Comparison of ENCODE assay signal across 28 cellular contexts in genomic region chrX:71163010-71163409, GRCh38. TPM values are rescaled to one million over a fixed set of nuclear protein-coding genes. Genes with fewer than 3 reads are reported as not detected.
A peak's percentile ranks its signal among the peaks of the same experiment; 100 is the strongest.
DNase-seq lines count a peak whose midpoint lies in the region; ATAC-seq and TF ChIP-seq lines count a peak whose summit lies in the region.
"Had no signal": no experiment of that assay in that cellular context is flagged by ENCODE, and none has a peak within 500 bp of the region (broad histone marks: within the 10 kb centered on the region; RNA-seq: fewer than 3 reads in every experiment).

No MANE protein-coding gene starts in this region.

- H3K9me2 ChIP-seq in neural cell (ENCODE audit: insufficient read depth, low read length): no peaks in the 10 kb centered on the region

- no peak overlapping the region for H3K4me3 ChIP-seq in BLaER1 treated with 17β-estradiol and CSF1 and Interleukin-3, amounts not matched to agents 10 nM and 100 nM
- peak overlapping the region; percentile 34 for H3K4me3 ChIP-seq in neural cell (ENCODE audit: low read length)
- H3K4me3 ChIP-seq: adrenal gland, breast epithelium, GM12878, HAP-1, Peyer's patch, upper lobe of right lung had no signal

- no peaks in the 10 kb centered on the region for H3F3A ChIP-seq in neural cell (ENCODE audit: insufficient read depth, low read length, poor library complexity, severe bottlenecking)

- peaks cover 0 to 22% (median 5%) of the 10 kb centered on the region in 11 experiments; a peak in 8 of 22 replicates for H3K36me3 ChIP-seq in BLaER1 treated with 17β-estradiol and CSF1 and Interleukin-3, amounts not matched to agents 10 nM and 100 nM
- no peaks in the 10 kb centered on the region for H3K36me3 ChIP-seq in neural cell (ENCODE audit: insufficient read depth, low read length)
- H3K36me3 ChIP-seq: adrenal gland, breast epithelium, HAP-1, Peyer's patch, upper lobe of right lung had no signal

- TF ChIP-seq CTCF in neural cell (IDR thresholded peaks at IDR 0.05; ENCODE audit: poor library complexity, severe bottlenecking): no peak

- DNase-seq in NCI-H1417 treated with DMSO at 0.1 percent for 48 hours (lab: John Stamatoyannopoulos, UW) (peak; percentile 3), NCI-H2029 (lab: John Stamatoyannopoulos, UW) (no peak), left ventricle myocardium superior (no peak), cerebellar nuclear complex (lab: John Stamatoyannopoulos, UW) (no peak)
- DNase-seq in central memory CD8-positive, alpha-beta T cell (ENCODE audit: low spot score in 2 of 2): no peak
- DNase-seq in stimulated activated CD4-positive, alpha-beta T cell treated with anti-CD3 and anti-CD28 coated beads, Interleukin-12 subunit alpha, Interleukin-12 subunit beta, amount 100 ng/mL, for 4 hours: no peak
- DNase-seq: activated CD4-positive, alpha-beta memory T cell treated with anti-CD3 and anti-CD28 coated beads, Interleukin-2, amount 10 ng/mL, durations not matched to agents 7 days and 5 days; adrenal gland; DND-41; kidney; MV-4-11; NCI-H2029 treated with DMSO at 0.1 percent for 48 hours; NCI-H510A; NK-92 treated with Interleukin-12 subunit alpha and Interleukin-12 subunit beta, amount 100 ng/mL, for 24 hours; Peyer's patch; SIG-M5; upper lobe of right lung had no signal

- ATAC-seq in central memory CD8-positive, alpha-beta T cell (replicated peaks; ENCODE audit: extremely low read depth, poor library complexity, severe bottlenecking): no peak
- ATAC-seq in left ventricle myocardium superior: no peak
- ATAC-seq: GM12878, upper lobe of right lung had no signal

- peaks cover 0 to 8% (median 0%) of the 10 kb centered on the region in 11 experiments; a peak in 5 of 22 replicates for H4K20me1 ChIP-seq in BLaER1 treated with 17β-estradiol and CSF1 and Interleukin-3, amounts not matched to agents 10 nM and 100 nM
- no peaks in the 10 kb centered on the region for H4K20me1 ChIP-seq in neural cell (ENCODE audit: insufficient read depth)

- H3K9me3 Mint-ChIP-seq in central memory CD8-positive, alpha-beta T cell: no peaks in the 10 kb centered on the region
- H3K9me3 Mint-ChIP-seq: activated CD4-positive, alpha-beta memory T cell treated with anti-CD3 and anti-CD28 coated beads, Interleukin-2, amount 10 ng/mL, durations not matched to agents 7 days and 5 days had no signal

- H3K9me3 ChIP-seq in BLaER1 treated with 17β-estradiol and CSF1 and Interleukin-3, amounts not matched to agents 10 nM and 100 nM (replicated peaks in 1 of 11): peaks cover 0 to 12% (median 0%) of the 10 kb centered on the region in 11 experiments; a peak in 5 of 22 replicates
- H3K9me3 ChIP-seq in neural cell (ENCODE audit: low read length): no peaks in the 10 kb centered on the region
- H3K9me3 ChIP-seq: adrenal gland, breast epithelium, HAP-1, Peyer's patch, upper lobe of right lung had no signal

- TF ChIP-seq EP300 in neural cell (conservative IDR thresholded peaks at IDR 0.05; ENCODE audit: poor library complexity, severe bottlenecking): no peak

- H3K36me3 Mint-ChIP-seq in central memory CD8-positive, alpha-beta T cell (ENCODE audit: insufficient read depth): peaks cover 4% of the 10 kb centered on the region

- H3K79me2 ChIP-seq in neural cell (replicated peaks; ENCODE audit: insufficient read depth, low read length): no peaks in the 10 kb centered on the region

- H3K4me3 Mint-ChIP-seq in central memory CD8-positive, alpha-beta T cell: no peak overlapping the region
- H3K4me3 Mint-ChIP-seq: activated CD4-positive, alpha-beta memory T cell treated with anti-CD3 and anti-CD28 coated beads, Interleukin-2, amount 10 ng/mL, durations not matched to agents 7 days and 5 days; B cell had no signal

- H3K9ac ChIP-seq in BLaER1 treated with 17β-estradiol and CSF1 and Interleukin-3, amounts not matched to agents 10 nM and 100 nM: no peak overlapping the region
- H3K9ac ChIP-seq in neural cell (ENCODE audit: low read length): peak overlapping the region; percentile 5

- no peaks in the 10 kb centered on the region for H3K27me3 Mint-ChIP-seq in central memory CD8-positive, alpha-beta T cell
- H3K27me3 Mint-ChIP-seq: activated CD4-positive, alpha-beta memory T cell treated with anti-CD3 and anti-CD28 coated beads, Interleukin-2, amount 10 ng/mL, durations not matched to agents 7 days and 5 days; B cell had no signal

- peaks cover 11 to 42% (median 28%) of the 10 kb centered on the region in 10 experiments; a peak in 18 of 20 replicates for H3K4me1 ChIP-seq in BLaER1 treated with 17β-estradiol and CSF1 and Interleukin-3, amounts not matched to agents 10 nM and 100 nM
- H3K4me1 ChIP-seq: adrenal gland, breast epithelium, HAP-1, Peyer's patch, upper lobe of right lung had no signal

- H2AFZ ChIP-seq in neural cell (ENCODE audit: low read depth, low read length): no peak overlapping the region

- peaks cover 45 to 92% (median 67%) of the 10 kb centered on the region in 11 experiments; a peak in 21 of 22 replicates for H3K27me3 ChIP-seq in BLaER1 treated with 17β-estradiol and CSF1 and Interleukin-3, amounts not matched to agents 10 nM and 100 nM
- no peaks in the 10 kb centered on the region for H3K27me3 ChIP-seq in neural cell (ENCODE audit: insufficient read depth, low read depth, low read length)
- H3K27me3 ChIP-seq: Peyer's patch, upper lobe of right lung had no signal

- H3K4me1 Mint-ChIP-seq in central memory CD8-positive, alpha-beta T cell: peaks cover 12% of the 10 kb centered on the region
- H3K4me1 Mint-ChIP-seq: B cell had no signal

- H3K4me2 ChIP-seq in BLaER1 treated with 17β-estradiol and CSF1 and Interleukin-3, amounts not matched to agents 10 nM and 100 nM: peak overlapping the region in 9 of 11 experiments; percentile 2 to 56 (median 46); a peak in 12 of 22 replicates
- peak overlapping the region; percentile 10 for H3K4me2 ChIP-seq in neural cell (ENCODE audit: low read length)

- peak overlapping the region; percentile 77 for H3K27ac Mint-ChIP-seq in central memory CD8-positive, alpha-beta T cell (ENCODE audit: low read depth)
- H3K27ac Mint-ChIP-seq: activated CD4-positive, alpha-beta memory T cell treated with anti-CD3 and anti-CD28 coated beads, Interleukin-2, amount 10 ng/mL, durations not matched to agents 7 days and 5 days; B cell had no signal

- intact Hi-C loops in left ventricle myocardium superior (cut with micrococcal nuclease): no loop called here

- no peak for TF ChIP-seq RAD21 in neural cell (conservative IDR thresholded peaks at IDR 0.05)

- H3K27ac ChIP-seq in BLaER1 treated with 17β-estradiol and CSF1 and Interleukin-3, amounts not matched to agents 10 nM and 100 nM: no peak overlapping the region
- peak overlapping the region; percentile 59 for H3K27ac ChIP-seq in neural cell (ENCODE audit: low read length)
- H3K27ac ChIP-seq: adrenal gland, breast epithelium, Peyer's patch, upper lobe of right lung had no signal

TF ChIP-seq in neural cell, 6 proteins besides CTCF, POLR2A, EP300 and RAD21:
- TF ChIP-seq TAF1 (IDR thresholded peaks at IDR 0.05; ENCODE audit: low read depth) (no peak), MXI1 (conservative IDR thresholded peaks at IDR 0.05; ENCODE audit: poor library complexity, severe bottlenecking) (no peak), SMC3 (conservative IDR thresholded peaks at IDR 0.05; ENCODE audit: poor library complexity) (no peak), EZH2 (IDR thresholded peaks at IDR 0.05; ENCODE audit: borderline replicate concordance, insufficient read depth, low read length, poor library complexity, severe bottlenecking) (no peak), POLR2AphosphoS5 (IDR thresholded peaks at IDR 0.05) (no peak), REST (IDR thresholded peaks at IDR 0.05; ENCODE audit: borderline replicate concordance) (no peak)

RNA-seq across cellular contexts. Expression of gene NLGN3, which starts 18.4 kb away (rescaled TPM):
- polyA plus RNA-seq in neural cell: 11.7 and 20.0 TPM in 2 replicates
- polyA minus RNA-seq in neural cell: 26.8 and 30.3 TPM in 2 replicates
- total RNA-seq in left ventricle myocardium superior: 0.92 TPM

RNA-seq across cellular contexts. Expression of gene MED12, which starts 44.6 kb away (rescaled TPM):
- 5.6 and 28.2 TPM in 2 replicates for polyA plus RNA-seq in neural cell
- 18.4 and 23.4 TPM in 2 replicates for polyA minus RNA-seq in neural cell
- total RNA-seq in left ventricle myocardium superior: 18.3 TPM

RNA-seq across cellular contexts. Expression of gene IL2RG, which starts 51.6 kb away (rescaled TPM):
- polyA plus RNA-seq in neural cell: not detected in 2 replicates
- polyA minus RNA-seq in neural cell: not detected in 2 replicates
- total RNA-seq in left ventricle myocardium superior: 3.0 TPM
- total RNA-seq: fibroblast of lung, lung microvascular endothelial cell, pulmonary artery endothelial cell had no signal
- polyA plus RNA-seq: fibroblast of lung had no signal

RNA-seq across cellular contexts. Expression of gene CXorf65, which starts 56.5 kb away (rescaled TPM):
- not detected in 2 replicates for polyA plus RNA-seq in neural cell
- polyA minus RNA-seq in neural cell: not detected in 2 replicates
- not detected for total RNA-seq in left ventricle myocardium superior
- total RNA-seq: A673, adrenal gland, breast epithelium, fibroblast of lung, lung microvascular endothelial cell, Peyer's patch, pulmonary artery endothelial cell, skeletal muscle tissue, upper lobe of right lung had no signal
- polyA plus RNA-seq: fibroblast of lung had no signal
